Comparison of ENCODE assay signal across 14 cellular contexts in genomic region chr11:134153147-134153905, GRCh38.
A peak's percentile ranks its signal among the peaks of the same experiment; 100 is the strongest.
DNase-seq lines count a peak whose midpoint lies in the region; ATAC-seq, FAIRE-seq and TF ChIP-seq lines count a peak whose summit lies in the region.
"Had no signal": no experiment of that assay in that cellular context is flagged by ENCODE, and none has a peak within 500 bp of the region (broad histone marks: within the 10 kb centered on the region; RNA-seq: fewer than 3 reads in every experiment).

No MANE protein-coding gene starts in this region.

- H3K4me3 ChIP-seq in right lobe of liver, result no peak overlapping the region
- no peak overlapping the region for H3K4me3 ChIP-seq in HepG2 (replicated peaks in 1 of 3; ENCODE audit: insufficient read depth in 1 of 3, low read depth in 2 of 3, low read length in 3 of 3)
- H3K4me3 ChIP-seq in dorsolateral prefrontal cortex, result no peak overlapping the region
- H3K4me3 ChIP-seq in upper lobe of right lung, result no peak overlapping the region
- H3K4me3 ChIP-seq: MG63, SK-N-MC had no signal

- H3K27me3 Mint-ChIP-seq in nephron progenitor cell (ENCODE audit: low read depth, poor library complexity), result no peaks in the 10 kb centered on the region

- H3K27ac ChIP-seq in right lobe of liver (no peak overlapping the region), HepG2 (ENCODE audit: extremely low read length, insufficient read depth, low read length) (no peak overlapping the region), dorsolateral prefrontal cortex (peak overlapping the region in 37 of 59 donors; percentile 13 to 80 (median 65)), upper lobe of right lung (no peak overlapping the region), RWPE1 (no peak overlapping the region; the same call in 1 of the 2 replicates)
- H3K27ac ChIP-seq: SK-N-MC had no signal

- ATAC-seq in right lobe of liver (peak; percentile 14 to 38 (median 21)), HepG2 (no peak; the same call in 2 of the 3 replicates), upper lobe of right lung (peak; percentile 6), left colon (no peak), HG03460 (IDR thresholded peaks at IDR 0.05; ENCODE audit: unreplicated experiment) (no peak)

- H3K27me3 ChIP-seq in right lobe of liver (no peaks in the 10 kb centered on the region), HepG2 (ENCODE audit: control insufficient read depth in 1 of 2, insufficient read depth in 2 of 2, low read length in 2 of 2) (no peaks in the 10 kb centered on the region), dorsolateral prefrontal cortex (no peaks in the 10 kb centered on the region), upper lobe of right lung (no peaks in the 10 kb centered on the region)
- H3K27me3 ChIP-seq: MG63 had no signal

- DNase-seq in right lobe of liver (no peak), HepG2 (ENCODE audit: low spot score) (no peak), dorsolateral prefrontal cortex (no peak), nephron progenitor cell (no peak), upper lobe of right lung (no peak), left colon (no peak), RWPE1 (ENCODE audit: low spot score) (no peak)
- DNase-seq: DMS153, EL, MG63, NCI-H2029 had no signal

- WGBS in right lobe of liver (ENCODE audit: insufficient coverage, low coverage, low lambda C conversion rate, missing lambda C conversion rate), result 78% methylated on average over 3 of the region's 30 CpGs
- 97% methylated on average over 26 of the region's 30 CpGs for WGBS in HepG2 (ENCODE audit: low lambda C conversion rate)

- H3K4me1 Mint-ChIP-seq in nephron progenitor cell, result peaks cover 4% of the 10 kb centered on the region

- no peak overlapping the region for H3K4me2 ChIP-seq in HepG2 (ENCODE audit: low read depth, low read length)

- no peak for FAIRE-seq in HepG2 (lab: Jason Lieb, UNC)
- FAIRE-seq: H54 had no signal

- H3K36me3 ChIP-seq in right lobe of liver (peaks cover 0 to 42% (median 13%) of the 10 kb centered on the region in 4 donors), HepG2 (replicated peaks in 1 of 2; ENCODE audit: control insufficient read depth in 1 of 2, insufficient read depth in 2 of 2, low read length in 2 of 2) (peaks cover 21 to 46% of the 10 kb centered on the region in 2 experiments; a peak in 4 of 5 replicates), upper lobe of right lung (peaks cover 62% of the 10 kb centered on the region)

- no peak overlapping the region for H3K4me3 Mint-ChIP-seq in nephron progenitor cell

- H3K36me3 Mint-ChIP-seq in nephron progenitor cell (ENCODE audit: low read depth), result peaks cover 69% of the 10 kb centered on the region

- no TSS peak for BruUV-seq in HepG2 (replicated peaks; lab: Mats Ljungman, UMichigan)

- peak overlapping the region; percentile 98 for H3K27ac Mint-ChIP-seq in nephron progenitor cell

- intact Hi-C loops in right lobe of liver (cut with DNase I), result no loop called here
- intact Hi-C loops in HepG2 (cut with micrococcal nuclease; ENCODE audit: unreplicated experiment), result no loop called here
- intact Hi-C loops in dorsolateral prefrontal cortex (cut with DNase I), result no loop called here
- intact Hi-C loops in upper lobe of right lung (cut with DNase I), result no loop called here
- intact Hi-C loops in left colon (cut with DNase I, micrococcal nuclease), result no loop called here

- H3K9me3 Mint-ChIP-seq in nephron progenitor cell, result no peaks in the 10 kb centered on the region

- in situ Hi-C loops in HepG2 (cut with HindIII; ENCODE audit: extremely low pct_ligation_motif_present, low pct_unique_long_range_greater_than_20kb), result no loop called here

- TF ChIP-seq RAD21 in HepG2 (CRISPR knock-in tag; IDR thresholded peaks at IDR 0.05), result no peak

- no peak for TF ChIP-seq EP300 in HepG2 (IDR thresholded peaks at IDR 0.05; ENCODE audit: low read depth in 2 of 2, low read length in 2 of 2)
- TF ChIP-seq EP300 in HepG2 (CRISPR knock-in tag; IDR thresholded peaks at IDR 0.05; ENCODE audit: borderline replicate concordance), result no peak

- TF ChIP-seq POLR2A in right lobe of liver (IDR thresholded peaks at IDR 0.05), result no peak
- no peak for TF ChIP-seq POLR2A in HepG2 (IDR thresholded peaks at IDR 0.05; ENCODE audit: insufficient read depth in 1 of 2, low read depth in 2 of 2, low read length in 2 of 2)

- POLR2A ChIA-PET in HepG2 (lab: Yijun Ruan, JAX), result no interaction called here
- POLR2A ChIA-PET in RWPE1 (lab: Yijun Ruan, JAX; ENCODE audit: low non-redundant PET), result no interaction called here

- CTCF ChIA-PET in HepG2 (lab: Yijun Ruan, JAX; ENCODE audit: low intra/inter-chr PET ratio, low total read pairs), result no interaction called here
- CTCF ChIA-PET in RWPE1 (lab: Yijun Ruan, JAX), result interaction anchor here (0.6 kb wide), 1 partner anchor 7 kb away, joined by 3 read pairs; no protein-coding TSS in a partner anchor

- H3K9ac ChIP-seq in HepG2 (ENCODE audit: insufficient read depth, low read depth, low read length), result no peak overlapping the region

- no peaks in the 10 kb centered on the region for H4K20me1 ChIP-seq in HepG2 (ENCODE audit: insufficient read depth, low read length)

- H3K4me1 ChIP-seq in right lobe of liver (no peaks in the 10 kb centered on the region), HepG2 (ENCODE audit: insufficient read depth, low read length) (no peaks in the 10 kb centered on the region), upper lobe of right lung (no peaks in the 10 kb centered on the region)

- H2AFZ ChIP-seq in HepG2 (ENCODE audit: low read length), result no peak overlapping the region

- TF ChIP-seq CTCF in right lobe of liver (IDR thresholded peaks at IDR 0.05) (no peak), HepG2 (CRISPR knock-in tag; IDR thresholded peaks at IDR 0.05) (no peak), dorsolateral prefrontal cortex (IDR thresholded peaks at IDR 0.05 in 54 of 56, conservative IDR thresholded peaks at IDR 0.05 in 2 of 56; ENCODE audit: low read depth in 1 of 56, partially characterized antibody in 56 of 56) (no peak), nephron progenitor cell (IDR thresholded peaks at IDR 0.05) (no peak), upper lobe of right lung (IDR thresholded peaks at IDR 0.05) (no peak), RWPE1 (conservative IDR thresholded peaks at IDR 0.05; ENCODE audit: low read depth) (no peak)

- no peaks in the 10 kb centered on the region for H3K9me3 ChIP-seq in right lobe of liver
- H3K9me3 ChIP-seq in HepG2 (ENCODE audit: low read length), result no peaks in the 10 kb centered on the region
- H3K9me3 ChIP-seq in upper lobe of right lung, result no peaks in the 10 kb centered on the region
- H3K9me3 ChIP-seq: MG63 had no signal

- no peaks in the 10 kb centered on the region for H3K79me2 ChIP-seq in HepG2 (ENCODE audit: insufficient read depth, low read length)

TF ChIP-seq in HepG2, 621 proteins besides CTCF, POLR2A, EP300 and RAD21:
- TF ChIP-seq PAF1 (CRISPR knock-in tag; IDR thresholded peaks at IDR 0.05) (no peak), ELK4 (CRISPR knock-in tag; IDR thresholded peaks at IDR 0.05; ENCODE audit: borderline replicate concordance) (no peak)
TF ChIP-seq in HepG2: peak in this region for 0.

Comparison
In these comparisons a context has a peak if more than half of its experiments do, and no peak if none do; other contexts are left out.
1. ATAC-seq: peak in right lobe of liver (4 of 4) and upper lobe of right lung (single experiment); none in HepG2 (single experiment), left colon (single experiment) and HG03460 (single experiment).
2. H3K27ac ChIP-seq: peak in dorsolateral prefrontal cortex (37 of 59); none in right lobe of liver (0 of 3), HepG2 (single experiment), upper lobe of right lung (single experiment) and RWPE1 (single experiment).